1 cellular context compared by ENCODE assay signal in the genomic region with DNA sequence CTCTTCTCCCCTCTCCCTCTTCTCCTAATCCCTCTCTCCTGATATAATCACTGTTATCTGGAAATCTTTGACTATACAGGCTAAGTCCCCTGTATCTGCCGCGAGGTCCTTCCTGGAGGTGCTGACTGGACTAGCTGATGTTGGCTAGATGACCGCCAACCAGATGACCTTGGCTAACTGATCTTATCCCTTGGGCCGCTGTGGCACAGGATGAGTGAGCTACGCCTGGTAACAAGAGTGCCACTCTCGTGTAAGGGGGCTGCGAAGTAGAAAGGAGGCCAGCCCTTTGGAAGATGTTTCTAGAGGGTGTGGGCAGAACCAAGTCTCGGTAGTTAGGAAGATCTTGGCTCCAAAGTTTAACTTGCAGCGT.
TF ChIP-seq lines count a peak whose summit lies in the region.

No MANE protein-coding gene starts in this region.

TF ChIP-seq in HEK293, 187 proteins besides CTCF, POLR2A, EP300 and RAD21 (continued from another document):
- TF ChIP-seq, protein P1, sequence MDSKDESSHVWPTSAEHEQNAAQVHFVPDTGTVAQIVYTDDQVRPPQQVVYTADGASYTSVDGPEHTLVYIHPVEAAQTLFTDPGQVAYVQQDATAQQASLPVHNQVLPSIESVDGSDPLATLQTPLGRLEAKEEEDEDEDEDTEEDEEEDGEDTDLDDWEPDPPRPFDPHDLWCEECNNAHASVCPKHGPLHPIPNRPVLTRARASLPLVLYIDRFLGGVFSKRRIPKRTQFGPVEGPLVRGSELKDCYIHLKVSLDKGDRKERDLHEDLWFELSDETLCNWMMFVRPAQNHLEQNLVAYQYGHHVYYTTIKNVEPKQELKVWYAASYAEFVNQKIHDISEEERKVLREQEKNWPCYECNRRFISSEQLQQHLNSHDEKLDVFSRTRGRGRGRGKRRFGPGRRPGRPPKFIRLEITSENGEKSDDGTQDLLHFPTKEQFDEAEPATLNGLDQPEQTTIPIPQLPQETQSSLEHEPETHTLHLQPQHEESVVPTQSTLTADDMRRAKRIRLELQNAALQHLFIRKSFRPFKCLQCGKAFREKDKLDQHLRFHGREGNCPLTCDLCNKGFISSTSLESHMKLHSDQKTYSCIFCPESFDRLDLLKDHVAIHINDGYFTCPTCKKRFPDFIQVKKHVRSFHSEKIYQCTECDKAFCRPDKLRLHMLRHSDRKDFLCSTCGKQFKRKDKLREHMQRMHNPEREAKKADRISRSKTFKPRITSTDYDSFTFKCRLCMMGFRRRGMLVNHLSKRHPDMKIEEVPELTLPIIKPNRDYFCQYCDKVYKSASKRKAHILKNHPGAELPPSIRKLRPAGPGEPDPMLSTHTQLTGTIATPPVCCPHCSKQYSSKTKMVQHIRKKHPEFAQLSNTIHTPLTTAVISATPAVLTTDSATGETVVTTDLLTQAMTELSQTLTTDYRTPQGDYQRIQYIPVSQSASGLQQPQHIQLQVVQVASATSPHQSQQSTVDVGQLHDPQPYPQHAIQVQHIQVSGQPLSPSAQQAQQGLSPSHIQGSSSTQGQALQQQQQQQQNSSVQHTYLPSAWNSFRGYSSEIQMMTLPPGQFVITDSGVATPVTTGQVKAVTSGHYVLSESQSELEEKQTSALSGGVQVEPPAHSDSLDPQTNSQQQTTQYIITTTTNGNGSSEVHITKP (tag by site-specific recombination; IDR thresholded peaks at IDR 0.05), result peak; percentile 87
- TF ChIP-seq, protein P2, sequence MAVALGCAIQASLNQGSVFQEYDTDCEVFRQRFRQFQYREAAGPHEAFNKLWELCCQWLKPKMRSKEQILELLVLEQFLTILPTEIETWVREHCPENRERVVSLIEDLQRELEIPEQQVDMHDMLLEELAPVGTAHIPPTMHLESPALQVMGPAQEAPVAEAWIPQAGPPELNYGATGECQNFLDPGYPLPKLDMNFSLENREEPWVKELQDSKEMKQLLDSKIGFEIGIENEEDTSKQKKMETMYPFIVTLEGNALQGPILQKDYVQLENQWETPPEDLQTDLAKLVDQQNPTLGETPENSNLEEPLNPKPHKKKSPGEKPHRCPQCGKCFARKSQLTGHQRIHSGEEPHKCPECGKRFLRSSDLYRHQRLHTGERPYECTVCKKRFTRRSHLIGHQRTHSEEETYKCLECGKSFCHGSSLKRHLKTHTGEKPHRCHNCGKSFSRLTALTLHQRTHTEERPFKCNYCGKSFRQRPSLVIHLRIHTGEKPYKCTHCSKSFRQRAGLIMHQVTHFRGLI (tag by site-specific recombination; IDR thresholded peaks at IDR 0.05), result no peak
TF ChIP-seq in HEK293: peak in this region for 7.
